ENCODE assay signal across 12 cellular contexts in genomic region chr4:74499986-74500781, GRCh38. TPM values are rescaled to one million over a fixed set of nuclear protein-coding genes. Genes with fewer than 3 reads are reported as not detected.
A peak's percentile ranks its signal among the peaks of the same experiment; 100 is the strongest.
DNase-seq lines count a peak whose midpoint lies in the region; FAIRE-seq and TF ChIP-seq lines count a peak whose summit lies in the region.
"Had no signal": no experiment of that assay in that cellular context is flagged by ENCODE, and none has a peak within 500 bp of the region (broad histone marks: within the 10 kb centered on the region; RNA-seq: fewer than 3 reads in every experiment).

No MANE protein-coding gene starts in this region.

- H3K27me3 ChIP-seq in GM23248 (replicated peaks; ENCODE audit: insufficient read depth) (no peaks in the 10 kb centered on the region), keratinocyte (ENCODE audit: control insufficient read depth, extremely low read depth, insufficient read depth, low read length) (no peaks in the 10 kb centered on the region), PC-9 (ENCODE audit: insufficient read depth, low read depth) (no peaks in the 10 kb centered on the region)
- H3K27me3 ChIP-seq: vagina had no signal

- no peak overlapping the region for H3K4me3 Mint-ChIP-seq in progenitor cell of endocrine pancreas (ENCODE audit: low read depth)
- H3K4me3 Mint-ChIP-seq: CD4-positive, CD25-positive, alpha-beta regulatory T cell had no signal

- TF ChIP-seq CTCF in keratinocyte (optimal IDR thresholded peaks at IDR 0.05 in 1 of 3, IDR thresholded peaks at IDR 0.05 in 1 of 3, conservative IDR thresholded peaks at IDR 0.05 in 1 of 3; ENCODE audit: extremely low read depth in 1 of 3, insufficient read depth in 2 of 3, low read length in 3 of 3) (no peak), progenitor cell of endocrine pancreas (IDR thresholded peaks at IDR 0.05; ENCODE audit: unreplicated experiment) (no peak), PC-9 (conservative IDR thresholded peaks at IDR 0.05) (no peak)

- intact Hi-C loops in PC-9 (cut with micrococcal nuclease; ENCODE audit: unreplicated experiment), result no loop called here

- FAIRE-seq in keratinocyte (lab: Jason Lieb, UNC), result peak; percentile 71

- H3K9me1 ChIP-seq in keratinocyte (ENCODE audit: control insufficient read depth, extremely low read depth, insufficient read depth, low read length), result no peaks in the 10 kb centered on the region

- peaks cover 7% of the 10 kb centered on the region for H3K27me3 Mint-ChIP-seq in progenitor cell of endocrine pancreas

- H2AFZ ChIP-seq in GM23248, result no peak overlapping the region
- no peak overlapping the region for H2AFZ ChIP-seq in keratinocyte (ENCODE audit: control insufficient read depth, low read length)
- no peak overlapping the region for H2AFZ ChIP-seq in PC-9

- H4K20me1 ChIP-seq in GM23248 (ENCODE audit: insufficient read depth) (no peaks in the 10 kb centered on the region), keratinocyte (ENCODE audit: control insufficient read depth, extremely low read depth, insufficient read depth, low read length) (no peaks in the 10 kb centered on the region), PC-9 (ENCODE audit: insufficient read depth) (no peaks in the 10 kb centered on the region)

- H3K9me2 ChIP-seq in GM23248 (ENCODE audit: insufficient read depth), result no peaks in the 10 kb centered on the region; the same call in 1 of the 2 replicates
- H3K9me2 ChIP-seq in PC-9 (ENCODE audit: insufficient read depth), result no peaks in the 10 kb centered on the region

- H3K4me3 ChIP-seq in GM23248 (no peak overlapping the region), keratinocyte (ENCODE audit: control insufficient read depth in 2 of 3, extremely low read depth in 1 of 3, insufficient read depth in 2 of 3, low read depth in 1 of 3, low read length in 3 of 3) (no peak overlapping the region), PC-9 (no peak overlapping the region)
- H3K4me3 ChIP-seq: skin epidermis, vagina had no signal

- H3F3A ChIP-seq in GM23248 (ENCODE audit: insufficient read depth), result peaks cover 25% of the 10 kb centered on the region; the same call in 1 of the 2 replicates
- H3F3A ChIP-seq in PC-9 (ENCODE audit: insufficient read depth, low read depth), result no peaks in the 10 kb centered on the region

- H3K9me3 ChIP-seq in GM23248 (ENCODE audit: low read depth), result no peaks in the 10 kb centered on the region
- no peaks in the 10 kb centered on the region for H3K9me3 ChIP-seq in keratinocyte (ENCODE audit: control insufficient read depth, low read depth, low read length)
- no peaks in the 10 kb centered on the region for H3K9me3 ChIP-seq in PC-9 (ENCODE audit: insufficient read depth, low read depth)
- H3K9me3 ChIP-seq: vagina had no signal

- WGBS in GM23248 (ENCODE audit: low coverage in 1 of 2, low lambda C conversion rate in 2 of 2, missing lambda C conversion rate in 2 of 2), 2 experiments, result 71 to 72% methylated on average over 4 of the region's 4 CpGs

- H3K4me2 ChIP-seq in GM23248 (ENCODE audit: unreplicated experiment) (no peak overlapping the region), keratinocyte (ENCODE audit: control insufficient read depth, extremely low read depth, insufficient read depth, low read depth, low read length) (no peak overlapping the region), PC-9 (no peak overlapping the region)

- DNase-seq in EL (peak; percentile 31), GM23248 (peak; percentile 83), NAMALWA (ENCODE audit: low spot score) (peak; percentile 11), keratinocyte (ENCODE audit: low read depth, low spot score) (no peak), HT-29 (ENCODE audit: low spot score) (no peak), progenitor cell of endocrine pancreas (ENCODE audit: low spot score, unreplicated experiment) (no peak), PC-9 (no peak), 8988T (no peak)
- DNase-seq: CD4-positive, CD25-positive, alpha-beta regulatory T cell; OCI-M1 had no signal

- no peak overlapping the region for H3K9ac ChIP-seq in GM23248
- no peak overlapping the region for H3K9ac ChIP-seq in keratinocyte (ENCODE audit: control insufficient read depth, extremely low read depth, insufficient read depth, low read length)

- H3K27ac ChIP-seq in GM23248 (no peak overlapping the region), keratinocyte (ENCODE audit: control insufficient read depth, insufficient read depth, low read length) (no peak overlapping the region), PC-9 (no peak overlapping the region)
- H3K27ac ChIP-seq: skin epidermis, vagina had no signal

- H3K4me1 Mint-ChIP-seq in progenitor cell of endocrine pancreas (ENCODE audit: low read depth), result no peaks in the 10 kb centered on the region
- H3K4me1 Mint-ChIP-seq: CD4-positive, CD25-positive, alpha-beta regulatory T cell had no signal

- in situ Hi-C loops in GM23248 (cut with MboI), result no loop called here

- no peaks in the 10 kb centered on the region for H3K9me3 Mint-ChIP-seq in progenitor cell of endocrine pancreas (ENCODE audit: low read depth)

- H3K4me1 ChIP-seq in GM23248 (ENCODE audit: insufficient read depth) (peaks cover 43% of the 10 kb centered on the region), keratinocyte (ENCODE audit: control insufficient read depth, extremely low read depth, insufficient read depth, low read length) (peaks cover 37% of the 10 kb centered on the region), PC-9 (replicated peaks; ENCODE audit: insufficient read depth) (no peaks in the 10 kb centered on the region)
- H3K4me1 ChIP-seq: vagina had no signal

- H3K36me3 ChIP-seq in GM23248 (ENCODE audit: low read depth) (no peaks in the 10 kb centered on the region), keratinocyte (ENCODE audit: control insufficient read depth in 2 of 2, extremely low read depth in 1 of 2, insufficient read depth in 2 of 2, low read length in 2 of 2) (no peaks in the 10 kb centered on the region), PC-9 (ENCODE audit: low read depth) (no peaks in the 10 kb centered on the region)
- H3K36me3 ChIP-seq: vagina had no signal

- no peaks in the 10 kb centered on the region for H3K79me2 ChIP-seq in GM23248 (ENCODE audit: insufficient read depth)
- no peaks in the 10 kb centered on the region for H3K79me2 ChIP-seq in keratinocyte (ENCODE audit: control insufficient read depth, insufficient read depth, low read length)
- H3K79me2 ChIP-seq in PC-9 (ENCODE audit: low read depth), result no peaks in the 10 kb centered on the region

- dilution Hi-C loops in keratinocyte (cut with MboI; ENCODE audit: extremely low pct_ligation_motif_present, low sequenced_read_pairs), result no loop called here

- H3K36me3 Mint-ChIP-seq in progenitor cell of endocrine pancreas (ENCODE audit: insufficient read depth), result no peaks in the 10 kb centered on the region
- H3K36me3 Mint-ChIP-seq: CD4-positive, CD25-positive, alpha-beta regulatory T cell had no signal

- H3K27ac Mint-ChIP-seq in progenitor cell of endocrine pancreas, result no peak overlapping the region
- H3K27ac Mint-ChIP-seq: CD4-positive, CD25-positive, alpha-beta regulatory T cell had no signal

- CTCF ChIA-PET in PC-9 (lab: Charles Lee), result no interaction called here

- BruUV-seq in PC-9 (replicated peaks; lab: Mats Ljungman, UMichigan), result no TSS peak

- POLR2A ChIA-PET in PC-9 (lab: Charles Lee; ENCODE audit: unreplicated experiment), result no interaction called here

RNA-seq across cellular contexts. Expression of gene AREG, which starts 55.2 kb away (rescaled TPM):
- total RNA-seq in GM23248 (2014; rRNA removed; shearing (Covaris generic)), result 0.97 TPM in 1 of 2 replicates, not detected in the other
- polyA plus RNA-seq in GM23248 (2016; fragmentation: Nextera tagmentation; extraction: Ambion mirVana), result 0.56 and 0.76 TPM in 2 replicates
- 789 to 1,566 TPM (median 1,110 TPM) in 3 replicates for polyA plus RNA-seq in keratinocyte
- 1,014 TPM for polyA plus RNA-seq in keratinocyte (2011; ENCODE audit: low read depth)
- 1,009 and 1,335 TPM in 2 replicates for polyA plus RNA-seq in keratinocyte (2011; cell fraction: cytosol; rRNA removed)
- 1,924 and 2,206 TPM in 2 replicates for polyA plus RNA-seq in keratinocyte (2011; cell fraction: nucleus; rRNA removed)
- polyA plus RNA-seq in keratinocyte (2012; ENCODE audit: low replicate concordance), result 940 and 1,075 TPM in 2 replicates
- 250 to 495 TPM (median 271 TPM) in 3 replicates for polyA minus RNA-seq in keratinocyte
- polyA minus RNA-seq in keratinocyte (2011; cell fraction: cytosol; rRNA and poly(A)+ RNA removed), result 555 TPM
- polyA minus RNA-seq in keratinocyte (2011; cell fraction: nucleus; rRNA and poly(A)+ RNA removed), result 568 and 706 TPM in 2 replicates
- total RNA-seq in HT-29 (2014; rRNA removed; shearing (Covaris generic)), result 156 and 173 TPM in 2 replicates
- total RNA-seq in progenitor cell of endocrine pancreas, result 2.2 and 3.6 TPM in 2 replicates
- 4.5 and 6.4 TPM in 2 replicates for total RNA-seq in PC-9 (2021)

Comparison
In these comparisons a context has a peak if more than half of its experiments do, and no peak if none do; other contexts are left out.
1. DNase-seq: peak in EL (single experiment), GM23248 (single experiment) and NAMALWA (single experiment); none in keratinocyte (single experiment), HT-29 (single experiment), progenitor cell of endocrine pancreas (single experiment), PC-9 (0 of 2) and 8988T (single experiment).
2. RNA of gene AREG, which starts 55.2 kb away (total RNA-seq): 156 to 173 TPM in HT-29; 4.5 to 6.4 TPM in PC-9, 2.2 to 3.6 TPM in progenitor cell of endocrine pancreas and 0.97 TPM in GM23248; every median in the first group is over 10 times any median in the second.